In the genomic region with DNA sequence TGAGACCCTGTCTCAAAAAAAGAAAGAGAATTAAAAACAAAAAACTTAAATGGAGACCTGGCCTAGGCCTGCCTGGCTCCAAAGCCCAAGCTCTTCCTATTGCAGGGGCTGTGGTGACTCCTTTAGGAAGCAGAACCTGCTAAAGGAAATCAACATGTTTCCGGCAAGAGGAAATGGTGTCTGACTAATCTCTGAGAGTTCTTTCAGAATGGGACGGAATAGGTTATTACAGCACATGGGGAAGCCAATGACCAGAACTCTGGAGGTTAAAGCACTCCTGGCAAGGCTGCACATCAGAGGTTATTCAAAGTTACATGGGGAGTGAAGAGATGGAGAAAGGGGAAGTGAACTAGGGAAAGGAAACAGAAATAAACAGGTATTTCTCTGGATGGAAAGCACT, we compare ENCODE assay signal across 1 cellular context.
TF ChIP-seq lines count a peak whose summit lies in the region.

No MANE protein-coding gene starts in this region.

TF ChIP-seq in HepG2, 621 proteins besides CTCF, POLR2A, EP300 and RAD21 (continued from another document):
- TF ChIP-seq, protein P1, sequence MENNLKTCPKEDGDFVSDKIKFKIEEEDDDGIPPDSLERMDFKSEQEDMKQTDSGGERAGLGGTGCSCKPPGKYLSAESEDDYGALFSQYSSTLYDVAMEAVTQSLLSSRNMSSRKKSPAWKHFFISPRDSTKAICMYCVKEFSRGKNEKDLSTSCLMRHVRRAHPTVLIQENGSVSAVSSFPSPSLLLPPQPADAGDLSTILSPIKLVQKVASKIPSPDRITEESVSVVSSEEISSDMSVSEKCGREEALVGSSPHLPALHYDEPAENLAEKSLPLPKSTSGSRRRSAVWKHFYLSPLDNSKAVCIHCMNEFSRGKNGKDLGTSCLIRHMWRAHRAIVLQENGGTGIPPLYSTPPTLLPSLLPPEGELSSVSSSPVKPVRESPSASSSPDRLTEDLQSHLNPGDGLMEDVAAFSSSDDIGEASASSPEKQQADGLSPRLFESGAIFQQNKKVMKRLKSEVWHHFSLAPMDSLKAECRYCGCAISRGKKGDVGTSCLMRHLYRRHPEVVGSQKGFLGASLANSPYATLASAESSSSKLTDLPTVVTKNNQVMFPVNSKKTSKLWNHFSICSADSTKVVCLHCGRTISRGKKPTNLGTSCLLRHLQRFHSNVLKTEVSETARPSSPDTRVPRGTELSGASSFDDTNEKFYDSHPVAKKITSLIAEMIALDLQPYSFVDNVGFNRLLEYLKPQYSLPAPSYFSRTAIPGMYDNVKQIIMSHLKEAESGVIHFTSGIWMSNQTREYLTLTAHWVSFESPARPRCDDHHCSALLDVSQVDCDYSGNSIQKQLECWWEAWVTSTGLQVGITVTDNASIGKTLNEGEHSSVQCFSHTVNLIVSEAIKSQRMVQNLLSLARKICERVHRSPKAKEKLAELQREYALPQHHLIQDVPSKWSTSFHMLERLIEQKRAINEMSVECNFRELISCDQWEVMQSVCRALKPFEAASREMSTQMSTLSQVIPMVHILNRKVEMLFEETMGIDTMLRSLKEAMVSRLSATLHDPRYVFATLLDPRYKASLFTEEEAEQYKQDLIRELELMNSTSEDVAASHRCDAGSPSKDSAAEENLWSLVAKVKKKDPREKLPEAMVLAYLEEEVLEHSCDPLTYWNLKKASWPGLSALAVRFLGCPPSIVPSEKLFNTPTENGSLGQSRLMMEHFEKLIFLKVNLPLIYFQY (CRISPR knock-in tag; IDR thresholded peaks at IDR 0.05; ENCODE audit: borderline replicate concordance) = no peak
- no peak for TF ChIP-seq MED13 (CRISPR knock-in tag; IDR thresholded peaks at IDR 0.05)
- TF ChIP-seq, protein P2, sequence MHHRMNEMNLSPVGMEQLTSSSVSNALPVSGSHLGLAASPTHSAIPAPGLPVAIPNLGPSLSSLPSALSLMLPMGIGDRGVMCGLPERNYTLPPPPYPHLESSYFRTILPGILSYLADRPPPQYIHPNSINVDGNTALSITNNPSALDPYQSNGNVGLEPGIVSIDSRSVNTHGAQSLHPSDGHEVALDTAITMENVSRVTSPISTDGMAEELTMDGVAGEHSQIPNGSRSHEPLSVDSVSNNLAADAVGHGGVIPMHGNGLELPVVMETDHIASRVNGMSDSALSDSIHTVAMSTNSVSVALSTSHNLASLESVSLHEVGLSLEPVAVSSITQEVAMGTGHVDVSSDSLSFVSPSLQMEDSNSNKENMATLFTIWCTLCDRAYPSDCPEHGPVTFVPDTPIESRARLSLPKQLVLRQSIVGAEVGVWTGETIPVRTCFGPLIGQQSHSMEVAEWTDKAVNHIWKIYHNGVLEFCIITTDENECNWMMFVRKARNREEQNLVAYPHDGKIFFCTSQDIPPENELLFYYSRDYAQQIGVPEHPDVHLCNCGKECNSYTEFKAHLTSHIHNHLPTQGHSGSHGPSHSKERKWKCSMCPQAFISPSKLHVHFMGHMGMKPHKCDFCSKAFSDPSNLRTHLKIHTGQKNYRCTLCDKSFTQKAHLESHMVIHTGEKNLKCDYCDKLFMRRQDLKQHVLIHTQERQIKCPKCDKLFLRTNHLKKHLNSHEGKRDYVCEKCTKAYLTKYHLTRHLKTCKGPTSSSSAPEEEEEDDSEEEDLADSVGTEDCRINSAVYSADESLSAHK (CRISPR knock-in tag; IDR thresholded peaks at IDR 0.05; ENCODE audit: borderline replicate concordance) = no peak
